31 cellular contexts compared by ENCODE assay signal in the genomic region with DNA sequence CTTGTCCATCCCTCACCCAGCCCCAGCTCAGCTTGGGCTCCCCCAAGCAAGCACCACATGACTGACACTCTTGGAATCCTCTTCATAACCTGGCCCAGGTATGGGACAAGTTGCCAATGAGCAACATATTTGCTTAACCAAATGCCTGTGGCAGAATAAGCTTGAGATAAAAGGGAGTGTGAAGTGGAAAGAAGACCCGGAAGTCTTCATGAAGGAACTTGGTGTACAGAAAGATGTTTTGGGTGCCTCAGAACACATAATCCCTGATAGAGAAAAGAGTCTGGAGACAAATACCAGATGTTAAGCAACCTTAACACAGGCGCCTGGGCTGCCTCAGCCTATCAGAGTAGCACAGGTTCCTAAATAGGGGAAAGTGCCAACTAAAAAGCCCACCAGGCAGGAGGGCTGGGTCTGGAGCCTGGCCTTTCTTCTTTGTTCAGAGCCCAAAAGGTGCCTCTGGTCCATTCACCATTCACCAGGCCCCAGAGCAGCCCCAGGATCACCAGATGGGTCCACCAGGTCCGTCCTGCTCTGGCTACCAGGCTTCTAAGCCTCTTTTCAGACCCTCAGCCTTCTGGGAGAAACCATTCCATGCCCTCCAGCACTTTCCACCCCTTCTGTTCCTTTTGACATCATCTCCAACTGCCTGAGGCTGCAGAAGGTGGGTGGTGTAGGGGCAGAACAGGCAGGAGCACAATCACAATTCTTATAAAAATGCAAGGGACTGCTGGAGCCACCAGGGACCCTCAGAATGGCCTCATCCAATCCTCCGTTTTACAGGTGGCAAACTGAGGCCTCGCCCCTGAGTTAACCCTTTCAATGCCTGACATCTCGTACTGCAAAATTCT. TPM values are rescaled to one million over a fixed set of nuclear protein-coding genes. Genes with fewer than 3 reads are reported as not detected.
A peak's percentile ranks its signal among the peaks of the same experiment; 100 is the strongest.
DNase-seq lines count a peak whose midpoint lies in the region; ATAC-seq and TF ChIP-seq lines count a peak whose summit lies in the region.
"Had no signal": no experiment of that assay in that cellular context is flagged by ENCODE, and none has a peak within 500 bp of the region (broad histone marks: within the 10 kb centered on the region; RNA-seq: fewer than 3 reads in every experiment).

No MANE protein-coding gene starts in this region.

- TF ChIP-seq CTCF in natural killer cell (IDR thresholded peaks at IDR 0.05) (no peak), fibroblast of villous mesenchyme (IDR thresholded peaks at IDR 0.05; ENCODE audit: insufficient read depth, low read depth, low read length) (no peak)

- H3K27ac ChIP-seq in rectal smooth muscle tissue (ENCODE audit: low read depth, low read length): peak overlapping the region; percentile 18
- H3K27ac ChIP-seq: KMS-11, psoas muscle, SJCRH30 had no signal

- no peaks in the 10 kb centered on the region for H3K36me3 ChIP-seq in rectal smooth muscle tissue (ENCODE audit: control insufficient read depth, insufficient read depth, low read length)
- H3K36me3 ChIP-seq: SJCRH30 had no signal

- intact Hi-C loops in natural killer cell (cut with micrococcal nuclease): no loop called here

- peak; percentile 52 for DNase-seq in natural killer cell treated with Interleukin-12 subunit alpha and Interleukin-12 subunit beta and Interleukin-15 and Interleukin-18, amount 100 ng/mL, for 72 hours (ENCODE audit: low spot score)
- DNase-seq in natural killer cell (no peak), fibroblast of villous mesenchyme (ENCODE audit: low read depth) (peak; percentile 87), GM19238 (ENCODE audit: insufficient read length, low spot score) (no peak), DMS53 (lab: John Stamatoyannopoulos, UW) (no peak), NCI-H1417 treated with DMSO at 0.1 percent for 48 hours (lab: John Stamatoyannopoulos, UW) (no peak)
- DNase-seq: 8988T; activated CD4-positive, alpha-beta T cell treated with anti-CD3 and anti-CD28 coated beads for 4 hours; activated CD8-positive, alpha-beta T cell treated with anti-CD3 and anti-CD28 coated beads, Interleukin-2, amount 10 ng/mL, durations not matched to agents 7 days and 5 days; activated naive CD4-positive, alpha-beta T cell treated with anti-CD3 and anti-CD28 coated beads for 36 hours; CD4-positive, alpha-beta T cell; DND-41; GF-D8; islet precursor cell; MG63; naive B cell; NCI-H1417; NCI-H2081; NCI-H226; NCI-H82; psoas muscle; SJCRH30; stimulated activated CD4-positive, alpha-beta T cell treated with anti-CD3 and anti-CD28 coated beads, Interleukin-4, amount 100 ng/mL, for 1 hour; SW 1271; T-helper 9 cell had no signal

- ATAC-seq in natural killer cell treated with Interleukin-12 subunit alpha and Interleukin-12 subunit beta and Interleukin-15 and Interleukin-18, amount 100 ng/mL, for 72 hours: no peak
- ATAC-seq in natural killer cell (no peak), HG02852 (IDR thresholded peaks at IDR 0.05; ENCODE audit: unreplicated experiment) (no peak)
- ATAC-seq: activated CD8-positive, alpha-beta T cell treated with anti-CD3 and anti-CD28 coated beads, Interleukin-2, amount 10 ng/mL, durations not matched to agents 7 days and 5 days; psoas muscle had no signal

- no peaks in the 10 kb centered on the region for H3K9me3 Mint-ChIP-seq in natural killer cell treated with Interleukin-12 subunit alpha and Interleukin-12 subunit beta and Interleukin-15 and Interleukin-18, amount 100 ng/mL, for 72 hours
- no peaks in the 10 kb centered on the region for H3K9me3 Mint-ChIP-seq in natural killer cell
- H3K9me3 Mint-ChIP-seq: activated naive CD4-positive, alpha-beta T cell treated with anti-CD3 and anti-CD28 coated beads for 36 hours; CD4-positive, alpha-beta T cell; mesothelial cell of epicardium; naive B cell; type B pancreatic cell had no signal

- H3K27me3 ChIP-seq in rectal smooth muscle tissue (ENCODE audit: control insufficient read depth, insufficient read depth, low read length): no peaks in the 10 kb centered on the region
- H3K27me3 ChIP-seq: MG63, SJCRH30 had no signal

- H3K4me3 ChIP-seq in fibroblast of villous mesenchyme (ENCODE audit: low read depth, low read length) (no peak overlapping the region), rectal smooth muscle tissue (ENCODE audit: low read length) (no peak overlapping the region)
- H3K4me3 ChIP-seq: MG63, psoas muscle, SJCRH30 had no signal

- H3K4me1 ChIP-seq in rectal smooth muscle tissue (ENCODE audit: control insufficient read depth, insufficient read depth, low read length): peaks cover 20% of the 10 kb centered on the region
- H3K4me1 ChIP-seq: SJCRH30 had no signal

- no peak overlapping the region for H3K4me3 Mint-ChIP-seq in natural killer cell treated with Interleukin-12 subunit alpha and Interleukin-12 subunit beta and Interleukin-15 and Interleukin-18, amount 100 ng/mL, for 72 hours
- H3K4me3 Mint-ChIP-seq in natural killer cell: no peak overlapping the region
- H3K4me3 Mint-ChIP-seq: activated CD8-positive, alpha-beta T cell treated with anti-CD3 and anti-CD28 coated beads, Interleukin-2, amount 10 ng/mL, durations not matched to agents 7 days and 5 days; activated naive CD4-positive, alpha-beta T cell treated with anti-CD3 and anti-CD28 coated beads for 36 hours; brain; CD4-positive, alpha-beta T cell; mesothelial cell of epicardium; naive B cell; type B pancreatic cell had no signal

- peaks cover 8 to 18% of the 10 kb centered on the region in 2 donors for H3K27me3 Mint-ChIP-seq in natural killer cell treated with Interleukin-12 subunit alpha and Interleukin-12 subunit beta and Interleukin-15 and Interleukin-18, amount 100 ng/mL, for 72 hours
- peaks cover 18 to 35% of the 10 kb centered on the region in 2 donors for H3K27me3 Mint-ChIP-seq in natural killer cell (ENCODE audit: low read depth in 2 of 2)

- no peak overlapping the region for H3K27ac Mint-ChIP-seq in natural killer cell treated with Interleukin-12 subunit alpha and Interleukin-12 subunit beta and Interleukin-15 and Interleukin-18, amount 100 ng/mL, for 72 hours
- H3K27ac Mint-ChIP-seq in natural killer cell: no peak overlapping the region
- H3K27ac Mint-ChIP-seq: activated CD8-positive, alpha-beta T cell treated with anti-CD3 and anti-CD28 coated beads, Interleukin-2, amount 10 ng/mL, durations not matched to agents 7 days and 5 days; activated naive CD4-positive, alpha-beta T cell treated with anti-CD3 and anti-CD28 coated beads for 36 hours; CD4-positive, alpha-beta T cell; mesothelial cell of epicardium; type B pancreatic cell had no signal

- no peak overlapping the region for H3K9ac ChIP-seq in rectal smooth muscle tissue (ENCODE audit: low read length)
- H3K9ac ChIP-seq: KMS-11 had no signal

- no peaks in the 10 kb centered on the region for H3K36me3 Mint-ChIP-seq in natural killer cell treated with Interleukin-12 subunit alpha and Interleukin-12 subunit beta and Interleukin-15 and Interleukin-18, amount 100 ng/mL, for 72 hours
- no peaks in the 10 kb centered on the region for H3K36me3 Mint-ChIP-seq in natural killer cell
- H3K36me3 Mint-ChIP-seq: brain, mesothelial cell of epicardium, naive B cell, type B pancreatic cell had no signal

- no peaks in the 10 kb centered on the region for H3K4me1 Mint-ChIP-seq in natural killer cell treated with Interleukin-12 subunit alpha and Interleukin-12 subunit beta and Interleukin-15 and Interleukin-18, amount 100 ng/mL, for 72 hours (ENCODE audit: low read depth in 2 of 2)
- no peaks in the 10 kb centered on the region for H3K4me1 Mint-ChIP-seq in natural killer cell

RNA-seq across cellular contexts. Expression of a gene that starts 22.6 kb away (rescaled TPM):
- total RNA-seq in natural killer cell treated with Interleukin-12 subunit alpha and Interleukin-12 subunit beta and Interleukin-15 and Interleukin-18, amount 100 ng/mL, for 72 hours: 1 to 10 TPM in 1 of 2 donors, not detected in 1; 2.8 TPM
- 1 to 10 TPM in 1 of 3 donors, under 1 TPM in 2; 0.40 to 1.8 (median 0.63) TPM for total RNA-seq in natural killer cell
- 11.0 and 36.7 TPM in 2 replicates for total RNA-seq in fibroblast of villous mesenchyme
- total RNA-seq: activated naive CD4-positive, alpha-beta T cell treated with anti-CD3 and anti-CD28 coated beads for 36 hours; CD4-positive, alpha-beta T cell had no signal

Comparison
In these comparisons a context has a peak if more than half of its experiments do, and no peak if none do; other contexts are left out.
1. DNase-seq: peak in natural killer cell treated with Interleukin-12 subunit alpha and Interleukin-12 subunit beta and Interleukin-15 and Interleukin-18, amount 100 ng/mL, for 72 hours (single experiment) and fibroblast of villous mesenchyme (single experiment); none in natural killer cell (single experiment), GM19238 (single experiment), DMS53 (single experiment) and NCI-H1417 treated with DMSO at 0.1 percent for 48 hours (single experiment).